24 cellular contexts compared by ENCODE assay signal in genomic region chr3:5254281-5255048, GRCh38.
DNase-seq lines count a peak whose midpoint lies in the region; ATAC-seq and TF ChIP-seq lines count a peak whose summit lies in the region.
"Had no signal": no experiment of that assay in that cellular context is flagged by ENCODE, and none has a peak within 500 bp of the region (broad histone marks: within the 10 kb centered on the region; RNA-seq: fewer than 3 reads in every experiment).

No MANE protein-coding gene starts in this region.

- no peak overlapping the region for H2BK120ac ChIP-seq in neuronal stem cell (ENCODE audit: low read depth, low read length)

- no peaks in the 10 kb centered on the region for H3K4me1 ChIP-seq in endodermal cell (ENCODE audit: control insufficient read depth, insufficient read depth, low read length)
- H3K4me1 ChIP-seq in neuronal stem cell (ENCODE audit: control insufficient read depth in 2 of 2, insufficient read depth in 1 of 2, low read depth in 1 of 2, low read length in 2 of 2) = peaks cover 0 to 4% of the 10 kb centered on the region in 2 donors
- H3K4me1 ChIP-seq: BE2C had no signal

- no peaks in the 10 kb centered on the region for H3K27me3 Mint-ChIP-seq in endodermal cell (ENCODE audit: insufficient read depth)
- H3K27me3 Mint-ChIP-seq: IgD-negative memory B cell had no signal

- H3K27ac ChIP-seq in endodermal cell (ENCODE audit: low read depth, low read length) (no peak overlapping the region), neuronal stem cell (replicated peaks; ENCODE audit: low read length) (no peak overlapping the region)

- H2BK12ac ChIP-seq in neuronal stem cell (ENCODE audit: low read length) = no peak overlapping the region

- H2BK15ac ChIP-seq in neuronal stem cell (ENCODE audit: low read length) = no peak overlapping the region

- no peak for DNase-seq in endodermal cell
- DNase-seq in kidney tubule cell (ENCODE audit: low spot score) = peak; percentile 90
- DNase-seq in neuronal stem cell (ENCODE audit: low spot score) = no peak
- no peak for DNase-seq in midbrain (lab: John Stamatoyannopoulos, UW)
- DNase-seq in NCI-H146 (lab: John Stamatoyannopoulos, UW) = no peak
- DNase-seq: ACHN; BE2C; C1 segment of cervical spinal cord; CD4-positive, CD25-positive, alpha-beta regulatory T cell; CD8-positive, alpha-beta memory T cell; COR-L47; DMS 273 treated with DMSO at 0.1 percent for 48 hours; DMS53; DND-41; EL; H7; HFFc6 had no signal

- no peaks in the 10 kb centered on the region for H3K9me3 Mint-ChIP-seq in endodermal cell
- H3K9me3 Mint-ChIP-seq: CD4-positive, CD25-positive, alpha-beta regulatory T cell; CD8-positive, alpha-beta memory T cell; HFFc6; IgD-negative memory B cell had no signal

- no peak overlapping the region for H2AFZ ChIP-seq in neuronal stem cell (ENCODE audit: low read length)
- H2AFZ ChIP-seq: GM23338 had no signal

- H3K4me3 ChIP-seq in endodermal cell (ENCODE audit: low read length) (peak overlapping the region; percentile 25), neuronal stem cell (ENCODE audit: low read length in 2 of 2) (no peak overlapping the region)
- H3K4me3 ChIP-seq: GM12878, GM23338 had no signal

- no peak overlapping the region for H2BK5ac ChIP-seq in neuronal stem cell (ENCODE audit: low read length)

- TF ChIP-seq CTCF in endodermal cell (conservative IDR thresholded peaks at IDR 0.05) = no peak

- no peak overlapping the region for H3K14ac ChIP-seq in neuronal stem cell (ENCODE audit: low read length)

- 86 to 87% methylated on average over 9 to 12 of the region's 12 CpGs for WGBS in endodermal cell (ENCODE audit: insufficient coverage in 1 of 2, insufficient read length in 1 of 2), 2 experiments
- no CpG with 5 or more reads among the region's 12 CpGs for WGBS in neuronal stem cell (ENCODE audit: extremely low coverage in 2 of 2, insufficient read length in 2 of 2, insufficient replicate concordance in 1 of 2), 2 donors

- H3K4ac ChIP-seq in neuronal stem cell (ENCODE audit: low read length) = no peak overlapping the region

- H2AK5ac ChIP-seq in neuronal stem cell (ENCODE audit: low read depth, low read length) = no peak overlapping the region

- no peaks in the 10 kb centered on the region for H3K79me1 ChIP-seq in neuronal stem cell (ENCODE audit: low read depth, low read length)

- no peak overlapping the region for H3K27ac Mint-ChIP-seq in endodermal cell
- H3K27ac Mint-ChIP-seq: CD4-positive, CD25-positive, alpha-beta regulatory T cell; CD8-positive, alpha-beta memory T cell; GM23338; HFFc6; IgD-negative memory B cell had no signal

- no peak overlapping the region for H4K91ac ChIP-seq in neuronal stem cell (ENCODE audit: low read depth, low read length, poor library complexity)

- no peak overlapping the region for H3K4me2 ChIP-seq in neuronal stem cell (ENCODE audit: insufficient read depth, low read length, poor library complexity, severe bottlenecking)
- H3K4me2 ChIP-seq: GM23338 had no signal

- peaks cover 12% of the 10 kb centered on the region for H3K9me3 ChIP-seq in endodermal cell (ENCODE audit: control insufficient read depth, low read length)
- H3K9me3 ChIP-seq in neuronal stem cell (replicated peaks in 1 of 2; ENCODE audit: control insufficient read depth in 2 of 2, insufficient read depth in 1 of 2, low read depth in 1 of 2, low read length in 2 of 2) = no peaks in the 10 kb centered on the region
- H3K9me3 ChIP-seq: BE2C had no signal

- H3K4me3 Mint-ChIP-seq in endodermal cell = no peak overlapping the region
- H3K4me3 Mint-ChIP-seq: CD4-positive, CD25-positive, alpha-beta regulatory T cell; CD8-positive, alpha-beta memory T cell; GM23338; HFFc6 had no signal

- no peaks in the 10 kb centered on the region for H3K36me3 ChIP-seq in endodermal cell (ENCODE audit: control insufficient read depth, insufficient read depth, low read length)
- H3K36me3 ChIP-seq in neuronal stem cell (replicated peaks in 1 of 2; ENCODE audit: control insufficient read depth in 2 of 2, insufficient read depth in 2 of 2, low read length in 2 of 2) = no peaks in the 10 kb centered on the region
- H3K36me3 ChIP-seq: BE2C had no signal

- H4K8ac ChIP-seq in neuronal stem cell (ENCODE audit: low read depth, low read length) = no peak overlapping the region

- H3K36me3 Mint-ChIP-seq in endodermal cell (ENCODE audit: low read depth) = no peaks in the 10 kb centered on the region
- H3K36me3 Mint-ChIP-seq: CD4-positive, CD25-positive, alpha-beta regulatory T cell; CD8-positive, alpha-beta memory T cell; IgD-negative memory B cell had no signal

- H3K27me3 ChIP-seq in endodermal cell (ENCODE audit: control insufficient read depth, insufficient read depth, low read length, poor library complexity, severe bottlenecking) (no peaks in the 10 kb centered on the region), neuronal stem cell (ENCODE audit: control insufficient read depth in 3 of 3, insufficient read depth in 3 of 3, low read depth in 1 of 3, low read length in 3 of 3) (peaks cover 0 to 3% (median 0%) of the 10 kb centered on the region in 3 experiments)
- H3K27me3 ChIP-seq: BE2C had no signal

- peak overlapping the region; percentile 15 for H3K18ac ChIP-seq in neuronal stem cell (ENCODE audit: low read length)

- H3K23ac ChIP-seq in neuronal stem cell (ENCODE audit: low read depth, low read length, poor library complexity) = no peak overlapping the region

- peaks cover 15% of the 10 kb centered on the region for H3K4me1 Mint-ChIP-seq in endodermal cell
- H3K4me1 Mint-ChIP-seq: CD8-positive, alpha-beta memory T cell; GM23338 had no signal

- H3K9ac ChIP-seq in endodermal cell (ENCODE audit: extremely low read depth, low read length, poor library complexity, severe bottlenecking) (no peak overlapping the region), neuronal stem cell (ENCODE audit: low read depth, low read length, poor library complexity) (no peak overlapping the region)

- ATAC-seq in GM18909 (IDR thresholded peaks at IDR 0.05; ENCODE audit: poor library complexity, unreplicated experiment) (no peak), HG03159 (IDR thresholded peaks at IDR 0.05; ENCODE audit: unreplicated experiment) (no peak)
- ATAC-seq: GM12878, GM23338, HCT116, HepG2 had no signal
